In the genomic region with DNA sequence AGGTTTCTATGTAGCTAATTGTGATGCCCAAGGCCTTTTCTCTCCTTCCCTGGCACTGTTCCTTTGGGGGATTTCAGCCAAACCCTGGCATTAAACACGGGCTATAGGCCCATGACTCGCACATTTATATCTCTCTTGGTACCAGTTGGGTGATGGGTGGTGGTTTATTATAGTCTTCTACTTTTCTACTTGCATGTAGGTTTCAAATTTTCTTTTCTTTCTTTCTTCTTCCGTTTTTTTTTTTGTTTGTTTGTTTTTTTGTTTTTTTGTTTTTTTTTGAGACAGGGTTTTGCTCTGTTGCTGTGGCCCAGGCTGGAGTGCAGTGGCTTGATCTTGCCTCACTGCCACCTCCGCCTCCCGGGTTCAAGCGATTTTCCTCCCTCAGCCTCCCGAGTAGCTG, we compare ENCODE assay signal across 8 cellular contexts. TPM values are rescaled to one million over a fixed set of nuclear protein-coding genes. Genes with fewer than 3 reads are reported as not detected.
DNase-seq lines count a peak whose midpoint lies in the region; ATAC-seq and TF ChIP-seq lines count a peak whose summit lies in the region.

No MANE protein-coding gene starts in this region.

- H3K9me3 ChIP-seq in HEK293 (ENCODE audit: control insufficient read depth, insufficient read depth, low read depth, low read length) (no peaks in the 10 kb centered on the region), gastroesophageal sphincter (no peaks in the 10 kb centered on the region), neuronal stem cell (replicated peaks in 1 of 2; ENCODE audit: control insufficient read depth in 2 of 2, insufficient read depth in 1 of 2, low read depth in 1 of 2, low read length in 2 of 2) (peaks cover 0 to 2% of the 10 kb centered on the region in 2 donors)

- peaks cover 55% of the 10 kb centered on the region for H3K36me3 Mint-ChIP-seq in stimulated activated effector memory CD8-positive, alpha-beta T cell treated with anti-CD3 and anti-CD28 coated beads, Interleukin-12 subunit alpha, Interleukin-12 subunit beta, amount 100 ng/mL, for 72 hours

- H3K27ac Mint-ChIP-seq in stimulated activated effector memory CD8-positive, alpha-beta T cell treated with anti-CD3 and anti-CD28 coated beads, Interleukin-12 subunit alpha, Interleukin-12 subunit beta, amount 100 ng/mL, for 72 hours, result peak overlapping the region; percentile 98

- H3K4me3 Mint-ChIP-seq in stimulated activated effector memory CD8-positive, alpha-beta T cell treated with anti-CD3 and anti-CD28 coated beads, Interleukin-12 subunit alpha, Interleukin-12 subunit beta, amount 100 ng/mL, for 72 hours, result peak overlapping the region; percentile 99

- no peak for TF ChIP-seq POLR2A in gastroesophageal sphincter (IDR thresholded peaks at IDR 0.05)

- H4K91ac ChIP-seq in neuronal stem cell (ENCODE audit: low read depth, low read length, poor library complexity), result no peak overlapping the region

- no peaks in the 10 kb centered on the region for H3K9me3 Mint-ChIP-seq in stimulated activated effector memory CD8-positive, alpha-beta T cell treated with anti-CD3 and anti-CD28 coated beads, Interleukin-12 subunit alpha, Interleukin-12 subunit beta, amount 100 ng/mL, for 72 hours

- ATAC-seq in gastroesophageal sphincter, result no peak
- ATAC-seq in stimulated activated effector memory CD8-positive, alpha-beta T cell treated with anti-CD3 and anti-CD28 coated beads, Interleukin-12 subunit alpha, Interleukin-12 subunit beta, amount 100 ng/mL, for 72 hours, result no peak
- no peak for ATAC-seq in HG03571 (IDR thresholded peaks at IDR 0.05; ENCODE audit: unreplicated experiment)

- H3K4me1 Mint-ChIP-seq in stimulated activated effector memory CD8-positive, alpha-beta T cell treated with anti-CD3 and anti-CD28 coated beads, Interleukin-12 subunit alpha, Interleukin-12 subunit beta, amount 100 ng/mL, for 72 hours, result peaks cover 53% of the 10 kb centered on the region

- H4K8ac ChIP-seq in neuronal stem cell (ENCODE audit: low read depth, low read length), result no peak overlapping the region

- POLR2A ChIA-PET in HEK293 (lab: Yijun Ruan, JAX), result interaction anchor here (0.6 to 2.4 kb wide), 3 partner anchors 41 to 58 kb away, joined by 3 to 11 read pairs (median 5); a partner anchor contains a TSS

- CTCF ChIA-PET in HEK293 (lab: Yijun Ruan, JAX), result interaction anchor here (0.9 to 1.4 kb wide), 3 partner anchors 14 to 94 kb away, joined by 3 read pairs; no protein-coding TSS in a partner anchor

- TF ChIP-seq CTCF in HEK293 (tag by site-specific recombination; IDR thresholded peaks at IDR 0.05) (no peak), WI38 (IDR thresholded peaks at IDR 0.05; ENCODE audit: low read depth, low read length) (no peak), gastroesophageal sphincter (IDR thresholded peaks at IDR 0.05) (no peak)

- no peak overlapping the region for H3K9ac ChIP-seq in neuronal stem cell (ENCODE audit: low read depth, low read length, poor library complexity)

- no peak overlapping the region for H2BK15ac ChIP-seq in neuronal stem cell (ENCODE audit: low read length)

- no peak overlapping the region for H2AFZ ChIP-seq in neuronal stem cell (ENCODE audit: low read length)

- H2AK5ac ChIP-seq in neuronal stem cell (ENCODE audit: low read depth, low read length), result no peak overlapping the region

- peaks cover under 1 to 32% of the 10 kb centered on the region in 2 experiments; a peak in 2 of 3 replicates for H3K36me3 ChIP-seq in HEK293 (ENCODE audit: control insufficient read depth in 2 of 2, insufficient read depth in 1 of 2, low read length in 2 of 2)
- H3K36me3 ChIP-seq in gastroesophageal sphincter, result peaks cover 0 to 53% of the 10 kb centered on the region in 2 donors
- peaks cover 4 to 40% of the 10 kb centered on the region in 2 donors for H3K36me3 ChIP-seq in neuronal stem cell (replicated peaks in 1 of 2; ENCODE audit: control insufficient read depth in 2 of 2, insufficient read depth in 2 of 2, low read length in 2 of 2)

- no peak for TF ChIP-seq EP300 in gastroesophageal sphincter (IDR thresholded peaks at IDR 0.05)

- no peak overlapping the region for H3K18ac ChIP-seq in neuronal stem cell (ENCODE audit: low read length)

- DNase-seq in stimulated activated effector memory CD8-positive, alpha-beta T cell treated with anti-CD3 and anti-CD28 coated beads, Interleukin-12 subunit alpha, Interleukin-12 subunit beta, amount 100 ng/mL, for 72 hours (ENCODE audit: low spot score in 2 of 2), result no peak
- DNase-seq in NCI-H1694 (lab: John Stamatoyannopoulos, UW), result no peak
- DNase-seq in NCI-H510A treated with DMSO at 0.1 percent for 48 hours (lab: John Stamatoyannopoulos, UW), result no peak
- no peak for DNase-seq in neuronal stem cell (ENCODE audit: low spot score)

- H3K4me1 ChIP-seq in HEK293 (ENCODE audit: control insufficient read depth, insufficient read depth, low read length) (no peaks in the 10 kb centered on the region), gastroesophageal sphincter (peaks cover 0 to 31% (median 4%) of the 10 kb centered on the region in 3 donors), neuronal stem cell (ENCODE audit: control insufficient read depth in 2 of 2, insufficient read depth in 1 of 2, low read depth in 1 of 2, low read length in 2 of 2) (peaks cover 0 to 4% of the 10 kb centered on the region in 2 donors)

- 58 to 60% methylated on average over 1 to 3 of the region's 7 CpGs for WGBS in gastroesophageal sphincter (ENCODE audit: low coverage in 1 of 2), 2 donors
- no CpG with 5 or more reads among the region's 7 CpGs for WGBS in neuronal stem cell (ENCODE audit: extremely low coverage in 2 of 2, insufficient read length in 2 of 2, insufficient replicate concordance in 1 of 2), 2 donors

- no peak overlapping the region for H2BK12ac ChIP-seq in neuronal stem cell (ENCODE audit: low read length)

- H3K14ac ChIP-seq in neuronal stem cell (ENCODE audit: low read length), result no peak overlapping the region

- H2BK120ac ChIP-seq in neuronal stem cell (ENCODE audit: low read depth, low read length), result no peak overlapping the region

- H3K27ac ChIP-seq in HEK293 (ENCODE audit: extremely low read depth, low read depth, low read length), result no peak overlapping the region
- H3K27ac ChIP-seq in gastroesophageal sphincter, result peak overlapping the region in 3 of 4 donors; percentile 86 to 87 (median 87)
- no peak overlapping the region for H3K27ac ChIP-seq in neuronal stem cell (replicated peaks; ENCODE audit: low read length)

- no peak overlapping the region for H3K23ac ChIP-seq in neuronal stem cell (ENCODE audit: low read depth, low read length, poor library complexity)

- no peak overlapping the region for H3K4ac ChIP-seq in neuronal stem cell (ENCODE audit: low read length)

- H3K79me1 ChIP-seq in neuronal stem cell (ENCODE audit: low read depth, low read length), result peaks cover 2% of the 10 kb centered on the region

- H3K27me3 ChIP-seq in gastroesophageal sphincter (no peaks in the 10 kb centered on the region), neuronal stem cell (ENCODE audit: control insufficient read depth in 3 of 3, insufficient read depth in 3 of 3, low read depth in 1 of 3, low read length in 3 of 3) (no peaks in the 10 kb centered on the region)

- H3K4me3 ChIP-seq in HEK293 (ENCODE audit: low read depth, low read length) (peak overlapping the region; percentile 75; the same call in 1 of the 2 replicates), WI38 (ENCODE audit: low read depth, low read length) (peak overlapping the region; percentile 72), gastroesophageal sphincter (peak overlapping the region; percentile 71 to 86), neuronal stem cell (ENCODE audit: low read length in 2 of 2) (no peak overlapping the region)

- no peak overlapping the region for H2BK5ac ChIP-seq in neuronal stem cell (ENCODE audit: low read length)

- no peak overlapping the region for H3K4me2 ChIP-seq in neuronal stem cell (ENCODE audit: insufficient read depth, low read length, poor library complexity, severe bottlenecking)

TF ChIP-seq in HEK293, 187 proteins besides CTCF, POLR2A, EP300 and RAD21:
- TF ChIP-seq, protein P1, sequence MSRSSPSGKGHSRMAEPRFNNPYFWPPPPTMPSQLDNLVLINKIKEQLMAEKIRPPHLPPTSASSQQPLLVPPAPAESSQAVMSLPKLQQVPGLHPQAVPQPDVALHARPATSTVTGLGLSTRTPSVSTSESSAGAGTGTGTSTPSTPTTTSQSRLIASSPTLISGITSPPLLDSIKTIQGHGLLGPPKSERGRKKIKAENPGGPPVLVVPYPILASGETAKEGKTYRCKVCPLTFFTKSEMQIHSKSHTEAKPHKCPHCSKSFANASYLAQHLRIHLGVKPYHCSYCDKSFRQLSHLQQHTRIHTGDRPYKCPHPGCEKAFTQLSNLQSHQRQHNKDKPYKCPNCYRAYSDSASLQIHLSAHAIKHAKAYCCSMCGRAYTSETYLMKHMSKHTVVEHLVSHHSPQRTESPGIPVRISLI (tag by site-specific recombination; IDR thresholded peaks at IDR 0.05), result peak; percentile 69
- TF ChIP-seq ZNF155 (tag by site-specific recombination; IDR thresholded peaks at IDR 0.05), result no peak
- TF ChIP-seq, protein P2, sequence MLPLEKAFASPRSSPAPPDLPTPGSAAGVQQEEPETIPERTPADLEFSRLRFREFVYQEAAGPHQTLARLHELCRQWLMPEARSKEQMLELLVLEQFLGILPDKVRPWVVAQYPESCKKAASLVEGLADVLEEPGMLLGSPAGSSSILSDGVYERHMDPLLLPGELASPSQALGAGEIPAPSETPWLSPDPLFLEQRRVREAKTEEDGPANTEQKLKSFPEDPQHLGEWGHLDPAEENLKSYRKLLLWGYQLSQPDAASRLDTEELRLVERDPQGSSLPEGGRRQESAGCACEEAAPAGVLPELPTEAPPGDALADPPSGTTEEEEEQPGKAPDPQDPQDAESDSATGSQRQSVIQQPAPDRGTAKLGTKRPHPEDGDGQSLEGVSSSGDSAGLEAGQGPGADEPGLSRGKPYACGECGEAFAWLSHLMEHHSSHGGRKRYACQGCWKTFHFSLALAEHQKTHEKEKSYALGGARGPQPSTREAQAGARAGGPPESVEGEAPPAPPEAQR (tag by site-specific recombination; IDR thresholded peaks at IDR 0.05), result no peak

RNA-seq across cellular contexts. Expression of a gene that starts 1.1 kb away (rescaled TPM):
- total RNA-seq in gastroesophageal sphincter, result 10 to 100 TPM; 13.1 to 23.7 (median 20.5) TPM
- polyA plus RNA-seq in neuronal stem cell (2013, experiment 1 of 2), result 4.9 TPM
- polyA plus RNA-seq in neuronal stem cell (2013, experiment 2 of 2), result 4.9 TPM

RNA-seq across cellular contexts. Expression of a gene that starts 37.5 kb away (rescaled TPM):
- total RNA-seq in gastroesophageal sphincter, result 10 to 100 TPM; 12.0 to 19.1 (median 14.7) TPM
- 14.2 TPM for polyA plus RNA-seq in neuronal stem cell (2013, experiment 1 of 2)
- polyA plus RNA-seq in neuronal stem cell (2013, experiment 2 of 2), result 14.2 TPM

RNA-seq across cellular contexts. Expression of a gene that starts 57.5 kb away (rescaled TPM):
- total RNA-seq in gastroesophageal sphincter, result 10 to 100 TPM; 28.9 to 44.1 (median 31.9) TPM
- 11.8 TPM for polyA plus RNA-seq in neuronal stem cell (2013, experiment 1 of 2)
- polyA plus RNA-seq in neuronal stem cell (2013, experiment 2 of 2), result 14.2 TPM

Comparison
In these comparisons a context has a peak if more than half of its experiments do, and no peak if none do; other contexts are left out.
1. H3K27ac ChIP-seq: peak in gastroesophageal sphincter (3 of 4); none in HEK293 (single experiment) and neuronal stem cell (single experiment).
2. H3K4me3 ChIP-seq: peak in HEK293 (single experiment), WI38 (single experiment) and gastroesophageal sphincter (2 of 2); none in neuronal stem cell (0 of 2).